In genomic region chr13:98785405-98785804, GRCh38 we compare ENCODE assay signal across 16 cellular contexts. TPM values are rescaled to one million over a fixed set of nuclear protein-coding genes. Genes with fewer than 3 reads are reported as not detected.
DNase-seq lines count a peak whose midpoint lies in the region; ATAC-seq and TF ChIP-seq lines count a peak whose summit lies in the region.
"Had no signal": no experiment of that assay in that cellular context is flagged by ENCODE, and none has a peak within 500 bp of the region (broad histone marks: within the 10 kb centered on the region; RNA-seq: fewer than 3 reads in every experiment).

No MANE protein-coding gene starts in this region.

- H2BK120ac ChIP-seq in mesenchymal stem cell (ENCODE audit: low read depth, low read length) = no peak overlapping the region

- peak; percentile 60 for DNase-seq in Right ventricle myocardium inferior (ENCODE audit: missing footprints)
- no peak for DNase-seq in Right ventricle myocardium superior
- DNase-seq in epithelial cell of esophagus (ENCODE audit: low read depth) = peak; percentile 14
- no peak for DNase-seq in mesenchymal stem cell
- no peak for DNase-seq in G401 (ENCODE audit: low spot score)
- DNase-seq: 8988T; AML-193; Caco-2; CD8-positive, alpha-beta memory T cell; DND-41; GF-D8 had no signal

- H2BK15ac ChIP-seq in mesenchymal stem cell (ENCODE audit: low read depth, poor library complexity, severe bottlenecking) = no peak overlapping the region

- in situ Hi-C loops in G401 (cut with HindIII; ENCODE audit: low sequenced_read_pairs) = no loop called here

- no peaks in the 10 kb centered on the region for H3K4me1 ChIP-seq in mesenchymal stem cell (ENCODE audit: control insufficient read depth, insufficient read depth, low read depth, low read length)
- H3K4me1 ChIP-seq: BLaER1 had no signal

- peak overlapping the region in 1 of 2 experiments; percentile 9 for H3K23ac ChIP-seq in mesenchymal stem cell (ENCODE audit: low read length in 2 of 2)

- H2AFZ ChIP-seq in mesenchymal stem cell (ENCODE audit: low read depth, low read length) = no peak overlapping the region

- H3K27ac ChIP-seq in mesenchymal stem cell (ENCODE audit: low read length, poor library complexity, severe bottlenecking) = no peak overlapping the region
- H3K27ac ChIP-seq: BLaER1 had no signal

- intact Hi-C loops in Right ventricle myocardium inferior (cut with DNase I) = no loop called here
- intact Hi-C loops in Right ventricle myocardium superior (cut with DNase I) = no loop called here

- H3K4me3 ChIP-seq in epithelial cell of esophagus (ENCODE audit: low read length) (no peak overlapping the region), mesenchymal stem cell (ENCODE audit: insufficient read depth in 1 of 2, low read depth in 1 of 2, low read length in 2 of 2) (no peak overlapping the region)
- H3K4me3 ChIP-seq: BLaER1 had no signal

- H2BK5ac ChIP-seq in mesenchymal stem cell (ENCODE audit: low read depth, low read length, poor library complexity, severe bottlenecking) = no peak overlapping the region

- H3K27me3 ChIP-seq in mesenchymal stem cell (ENCODE audit: control insufficient read depth in 1 of 2, insufficient read depth in 1 of 2, low read length in 2 of 2) = peaks cover 6 to 76% of the 10 kb centered on the region in 2 experiments
- H3K27me3 ChIP-seq: BLaER1 had no signal

- H3K4ac ChIP-seq in mesenchymal stem cell (ENCODE audit: low read depth in 1 of 2, low read length in 2 of 2) = no peak overlapping the region

- H3K36me3 ChIP-seq in mesenchymal stem cell (ENCODE audit: control insufficient read depth in 1 of 2, insufficient read depth in 2 of 2, low read depth in 1 of 2, low read length in 2 of 2) = no peaks in the 10 kb centered on the region
- H3K36me3 ChIP-seq: BLaER1 had no signal

- peak overlapping the region; percentile 18 for H4K91ac ChIP-seq in mesenchymal stem cell (ENCODE audit: low read length)

- no peak overlapping the region for H3K9ac ChIP-seq in mesenchymal stem cell (ENCODE audit: low read length)
- H3K9ac ChIP-seq: BLaER1 had no signal

- peak overlapping the region in 1 of 2 experiments; percentile 61 for H3K14ac ChIP-seq in mesenchymal stem cell (ENCODE audit: low read length in 2 of 2)

- H3K18ac ChIP-seq in mesenchymal stem cell (ENCODE audit: low read depth in 1 of 2, low read length in 2 of 2) = no peak overlapping the region

- WGBS in mesenchymal stem cell = 92% methylated on average over 10 of the region's 10 CpGs

- H2BK12ac ChIP-seq in mesenchymal stem cell (ENCODE audit: low read length in 2 of 2) = no peak overlapping the region

- H3K9me3 ChIP-seq in mesenchymal stem cell (ENCODE audit: control insufficient read depth, low read length) = peaks cover 2% of the 10 kb centered on the region
- H3K9me3 ChIP-seq: BLaER1, Caco-2 had no signal

- no peak for TF ChIP-seq CTCF in epithelial cell of esophagus (IDR thresholded peaks at IDR 0.05; ENCODE audit: insufficient read depth, low read depth, low read length, missing control alignments)

- no peak overlapping the region for H4K8ac ChIP-seq in mesenchymal stem cell (ENCODE audit: low read length)

- ATAC-seq in Right ventricle myocardium inferior (no peak), Right ventricle myocardium superior (ENCODE audit: poor library complexity) (no peak), HG03280 (IDR thresholded peaks at IDR 0.05; ENCODE audit: unreplicated experiment) (no peak), GM21526 (IDR thresholded peaks at IDR 0.05; ENCODE audit: low FRiP score, unreplicated experiment) (no peak)

- H3K79me1 ChIP-seq in mesenchymal stem cell (replicated peaks; ENCODE audit: low read length, poor library complexity, severe bottlenecking) = no peaks in the 10 kb centered on the region

- no peak overlapping the region for H2AK5ac ChIP-seq in mesenchymal stem cell (ENCODE audit: low read length, severe bottlenecking)

- no peak overlapping the region for H3K4me2 ChIP-seq in mesenchymal stem cell (ENCODE audit: low read length, poor library complexity, severe bottlenecking)
- H3K4me2 ChIP-seq: BLaER1 had no signal

RNA-seq across cellular contexts. Expression of gene SLC15A1, which starts 32.9 kb away (rescaled TPM):
- total RNA-seq in Right ventricle myocardium inferior = not detected
- not detected for total RNA-seq in Right ventricle myocardium superior
- polyA plus RNA-seq in mesenchymal stem cell (2013, experiment 1 of 2) = not detected
- not detected for polyA plus RNA-seq in mesenchymal stem cell (2013, experiment 2 of 2)
- not detected in 2 replicates for total RNA-seq in G401 (2014; rRNA removed; shearing (Covaris generic))
- total RNA-seq: CD8-positive, alpha-beta memory T cell; HT-29 had no signal
- polyA plus RNA-seq: CD8-positive, alpha-beta memory T cell; IgD-negative memory B cell had no signal

Comparison
In these comparisons a context has a peak if more than half of its experiments do, and no peak if none do; other contexts are left out.
1. DNase-seq: peak in Right ventricle myocardium inferior (single experiment) and epithelial cell of esophagus (single experiment); none in Right ventricle myocardium superior (single experiment), mesenchymal stem cell (single experiment) and G401 (single experiment).